11 cellular contexts compared by ENCODE assay signal in genomic region chr20:40683221-40683893, GRCh38. TPM values are rescaled to one million over a fixed set of nuclear protein-coding genes. Genes with fewer than 3 reads are reported as not detected.
DNase-seq lines count a peak whose midpoint lies in the region; ATAC-seq, FAIRE-seq and TF ChIP-seq lines count a peak whose summit lies in the region.
"Had no signal": no experiment of that assay in that cellular context is flagged by ENCODE, and none has a peak within 500 bp of the region (broad histone marks: within the 10 kb centered on the region; RNA-seq: fewer than 3 reads in every experiment).

No MANE protein-coding gene starts in this region.

- ATAC-seq in gastrocnemius medialis: no peak
- no peak for ATAC-seq in GM21619 (IDR thresholded peaks at IDR 0.05; ENCODE audit: unreplicated experiment)

- dilution Hi-C loops in keratinocyte (cut with MboI; ENCODE audit: extremely low pct_ligation_motif_present, low sequenced_read_pairs): no loop called here

- peaks cover 36% of the 10 kb centered on the region for H3K4me1 Mint-ChIP-seq in chondrocyte (ENCODE audit: low read depth)

- H3K27ac ChIP-seq in keratinocyte (ENCODE audit: control insufficient read depth, insufficient read depth, low read length) (no peak overlapping the region), gastrocnemius medialis (peak overlapping the region in 3 of 4 donors; percentile 20 to 99 (median 95))

- no peak for TF ChIP-seq POLR2A in gastrocnemius medialis (IDR thresholded peaks at IDR 0.05)

- peak overlapping the region; percentile 55; the same call in 1 of the 2 replicates for H3K9ac ChIP-seq in ES-I3 (ENCODE audit: low read depth, low read length)
- peak overlapping the region; percentile 18 for H3K9ac ChIP-seq in keratinocyte (ENCODE audit: control insufficient read depth, extremely low read depth, insufficient read depth, low read length)

- H3K36me3 Mint-ChIP-seq in chondrocyte (ENCODE audit: low read depth): peaks cover 1% of the 10 kb centered on the region
- H3K36me3 Mint-ChIP-seq: naive B cell had no signal

- peaks cover 7% of the 10 kb centered on the region; the same call in 1 of the 2 replicates for H3K4me1 ChIP-seq in ES-I3 (ENCODE audit: insufficient read depth, low read length)
- H3K4me1 ChIP-seq in keratinocyte (ENCODE audit: control insufficient read depth, extremely low read depth, insufficient read depth, low read length): peaks cover 4% of the 10 kb centered on the region
- H3K4me1 ChIP-seq in gastrocnemius medialis: peaks cover 12 to 20% of the 10 kb centered on the region in 2 donors

- no peak for FAIRE-seq in keratinocyte (lab: Jason Lieb, UNC)

- peaks cover 2% of the 10 kb centered on the region for H3K9me1 ChIP-seq in keratinocyte (ENCODE audit: control insufficient read depth, extremely low read depth, insufficient read depth, low read length)

- H3K4me3 Mint-ChIP-seq in chondrocyte (ENCODE audit: unreplicated experiment): peak overlapping the region; percentile 78

- H3K27ac Mint-ChIP-seq in chondrocyte (ENCODE audit: unreplicated experiment): no peak overlapping the region

- no peaks in the 10 kb centered on the region for H4K20me1 ChIP-seq in keratinocyte (ENCODE audit: control insufficient read depth, extremely low read depth, insufficient read depth, low read length)

- TF ChIP-seq CTCF in chondrocyte (IDR thresholded peaks at IDR 0.05): no peak
- no peak for TF ChIP-seq CTCF in keratinocyte (optimal IDR thresholded peaks at IDR 0.05 in 1 of 3, IDR thresholded peaks at IDR 0.05 in 1 of 3, conservative IDR thresholded peaks at IDR 0.05 in 1 of 3; ENCODE audit: extremely low read depth in 1 of 3, insufficient read depth in 2 of 3, low read length in 3 of 3)
- no peak for TF ChIP-seq CTCF in gastrocnemius medialis (IDR thresholded peaks at IDR 0.05 in 4 of 5, conservative IDR thresholded peaks at IDR 0.05 in 1 of 5)

- intact Hi-C loops in gastrocnemius medialis (cut with DNase I; ENCODE audit: low total_unique reads): no loop called here

- peaks cover 59% of the 10 kb centered on the region for H3K27me3 Mint-ChIP-seq in chondrocyte (ENCODE audit: low read depth)

- peaks cover 11% of the 10 kb centered on the region for H3K27me3 ChIP-seq in keratinocyte (ENCODE audit: control insufficient read depth, extremely low read depth, insufficient read depth, low read length)
- no peaks in the 10 kb centered on the region for H3K27me3 ChIP-seq in gastrocnemius medialis

- peak overlapping the region; percentile 22 to 51 (median 46) for H3K4me3 ChIP-seq in keratinocyte (ENCODE audit: control insufficient read depth in 2 of 3, extremely low read depth in 1 of 3, insufficient read depth in 2 of 3, low read depth in 1 of 3, low read length in 3 of 3)
- H3K4me3 ChIP-seq in gastrocnemius medialis: peak overlapping the region; percentile 16 to 35 (median 22)

- in situ Hi-C loops in gastrocnemius medialis (cut with MboI; ENCODE audit: low sequenced_read_pairs in 4 of 4): loop anchor here (25.0 kb wide), 4 partner anchors 396 to 796 kb away; no protein-coding TSS in a partner anchor
- in situ Hi-C loops in KBM-7 (cut with MboI; ENCODE audit: low pct_unique_long_range_greater_than_20kb, low sequenced_read_pairs): no loop called here

- H3K36me3 ChIP-seq in ES-I3 (ENCODE audit: insufficient read depth, low read length) (no peaks in the 10 kb centered on the region), keratinocyte (ENCODE audit: control insufficient read depth in 2 of 2, extremely low read depth in 1 of 2, insufficient read depth in 2 of 2, low read length in 2 of 2) (no peaks in the 10 kb centered on the region), gastrocnemius medialis (no peaks in the 10 kb centered on the region)

- peak overlapping the region; percentile 83 for H2AFZ ChIP-seq in keratinocyte (ENCODE audit: control insufficient read depth, low read length)

- DNase-seq in chondrocyte (ENCODE audit: low spot score): no peak
- no peak for DNase-seq in keratinocyte (ENCODE audit: low read depth, low spot score)
- DNase-seq in gastrocnemius medialis: no peak
- DNase-seq in SW 1271 (lab: John Stamatoyannopoulos, UW): no peak
- no peak for DNase-seq in NCI-H524 (lab: John Stamatoyannopoulos, UW)
- DNase-seq in KBM-7: no peak
- DNase-seq: DMS79, naive B cell, NCI-H345 had no signal

- H3K4me2 ChIP-seq in keratinocyte (ENCODE audit: control insufficient read depth, extremely low read depth, insufficient read depth, low read depth, low read length): peak overlapping the region; percentile 80

- no peaks in the 10 kb centered on the region for H3K9me3 ChIP-seq in ES-I3 (ENCODE audit: control insufficient read depth, insufficient read depth, low read length)
- H3K9me3 ChIP-seq in keratinocyte (ENCODE audit: control insufficient read depth, low read depth, low read length): no peaks in the 10 kb centered on the region
- H3K9me3 ChIP-seq in gastrocnemius medialis: no peaks in the 10 kb centered on the region

- no peaks in the 10 kb centered on the region for H3K79me2 ChIP-seq in keratinocyte (ENCODE audit: control insufficient read depth, insufficient read depth, low read length)

- H3K9me3 Mint-ChIP-seq in chondrocyte (ENCODE audit: low read depth): no peaks in the 10 kb centered on the region
- H3K9me3 Mint-ChIP-seq: naive B cell had no signal

RNA-seq across cellular contexts. Expression of gene MAFB, which starts 5.7 kb away (rescaled TPM):
- total RNA-seq in chondrocyte (3.0 to 5.4 TPM (median 4.2 TPM) in 3 replicates), gastrocnemius medialis (10 to 100 TPM; 15.4 to 24.9 (median 18.6) TPM)
- polyA plus RNA-seq in keratinocyte: 0.70 to 3.9 TPM (median 1.7 TPM) in 3 replicates
- polyA plus RNA-seq in keratinocyte (2011; ENCODE audit: low read depth): 12.1 TPM
- 2.1 and 2.4 TPM in 2 replicates for polyA plus RNA-seq in keratinocyte (2011; cell fraction: cytosol; rRNA removed)
- 6.7 and 7.5 TPM in 2 replicates for polyA plus RNA-seq in keratinocyte (2011; cell fraction: nucleus; rRNA removed)
- 1.3 and 16.8 TPM in 2 replicates for polyA plus RNA-seq in keratinocyte (2012; ENCODE audit: low replicate concordance)
- polyA minus RNA-seq in keratinocyte: 0.85 to 3.0 TPM (median 1.5 TPM) in 3 replicates
- 4.0 TPM for polyA minus RNA-seq in keratinocyte (2011; cell fraction: cytosol; rRNA and poly(A)+ RNA removed)
- 6.1 and 6.8 TPM in 2 replicates for polyA minus RNA-seq in keratinocyte (2011; cell fraction: nucleus; rRNA and poly(A)+ RNA removed)
